17 cellular contexts compared by ENCODE assay signal in the genomic region with DNA sequence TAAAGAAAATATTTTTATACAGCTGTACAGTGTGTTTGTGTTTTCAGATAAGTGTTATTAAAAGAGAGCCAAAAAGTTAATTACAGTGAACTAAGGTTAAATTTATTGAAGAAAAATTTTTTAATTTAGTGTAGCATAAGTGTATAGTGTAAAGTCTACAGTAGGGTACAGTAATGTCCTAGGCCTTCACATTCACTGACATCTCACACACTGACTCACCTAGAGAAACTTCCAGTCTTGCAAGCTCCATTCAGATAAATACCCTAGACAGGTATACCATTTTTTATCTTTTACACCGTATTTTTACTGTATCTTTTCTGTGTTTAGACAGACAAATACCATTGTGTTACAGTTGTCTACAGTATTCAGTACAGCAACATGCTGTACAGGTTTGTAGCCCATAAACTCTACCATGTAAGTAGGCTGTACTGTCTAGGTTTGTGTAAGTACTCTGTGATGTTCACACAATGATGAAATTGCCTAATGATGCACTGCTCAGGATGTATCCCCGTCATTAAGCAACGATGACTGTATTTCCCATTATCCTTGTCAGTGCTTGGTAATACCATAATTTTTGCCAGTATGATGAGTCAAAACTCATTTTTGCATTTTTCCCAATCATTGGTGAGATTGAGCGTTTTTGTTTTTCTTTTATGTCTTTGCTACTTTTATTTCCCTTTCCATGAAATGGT. TPM values are rescaled to one million over a fixed set of nuclear protein-coding genes. Genes with fewer than 3 reads are reported as not detected.
DNase-seq lines count a peak whose midpoint lies in the region; ATAC-seq and TF ChIP-seq lines count a peak whose summit lies in the region.
"Had no signal": no experiment of that assay in that cellular context is flagged by ENCODE, and none has a peak within 500 bp of the region (broad histone marks: within the 10 kb centered on the region; RNA-seq: fewer than 3 reads in every experiment).

No MANE protein-coding gene starts in this region.

- H3K4me3 Mint-ChIP-seq in activated naive CD8-positive, alpha-beta T cell treated with anti-CD3 and anti-CD28 coated beads, Interleukin-2, amount 10 ng/mL, durations not matched to agents 7 days and 5 days, result no peak overlapping the region
- H3K4me3 Mint-ChIP-seq in activated naive CD8-positive, alpha-beta T cell treated with anti-CD3 and anti-CD28 coated beads, Interleukin-2, amount 50 U/mL, for 24 hours, result no peak overlapping the region

- peaks cover 37% of the 10 kb centered on the region for H3K4me1 Mint-ChIP-seq in activated naive CD8-positive, alpha-beta T cell treated with anti-CD3 and anti-CD28 coated beads, Interleukin-2, amount 10 ng/mL, durations not matched to agents 7 days and 5 days
- peaks cover 21% of the 10 kb centered on the region for H3K4me1 Mint-ChIP-seq in activated naive CD8-positive, alpha-beta T cell treated with anti-CD3 and anti-CD28 coated beads, Interleukin-2, amount 50 U/mL, for 24 hours

- no peaks in the 10 kb centered on the region for H3K27me3 ChIP-seq in fibroblast of lung (ENCODE audit: control insufficient read depth, insufficient read depth, low read length)
- no peaks in the 10 kb centered on the region for H3K27me3 ChIP-seq in smooth muscle cell (ENCODE audit: low read depth)
- H3K27me3 ChIP-seq: testis had no signal

- DNase-seq in activated naive CD8-positive, alpha-beta T cell treated with anti-CD3 and anti-CD28 coated beads, Interleukin-2, amount 10 ng/mL, durations not matched to agents 7 days and 5 days, result no peak
- DNase-seq in activated naive CD8-positive, alpha-beta T cell treated with anti-CD3 and anti-CD28 coated beads, Interleukin-2, amount 50 U/mL, for 24 hours, result no peak
- DNase-seq in RKO (ENCODE audit: low spot score), result peak; percentile 71
- peak; percentile 72 to 78 for DNase-seq in fibroblast of lung (ENCODE audit: low read depth in 2 of 2)
- DNase-seq in smooth muscle cell (lab: John Stamatoyannopoulos, UW; ENCODE audit: unreplicated experiment), result no peak
- no peak for DNase-seq in NCI-H146 treated with DMSO at 0.1 percent for 48 hours (lab: John Stamatoyannopoulos, UW; ENCODE audit: unreplicated experiment)
- DNase-seq in LoVo (ENCODE audit: low spot score), result no peak
- DNase-seq in AG08396 (ENCODE audit: low spot score), result no peak
- DNase-seq: activated T-cell treated with anti-CD3 and anti-CD28 coated beads, Interleukin-2, amount 50 U/mL, for 48 hours; DMS 273 treated with DMSO at 0.1 percent for 48 hours; NCI-H187; NCI-H69; posterior cingulate gyrus; Right ventricle myocardium superior; T1000; testis had no signal

- H3K9me3 ChIP-seq in fibroblast of lung (ENCODE audit: control insufficient read depth, insufficient read depth, low read depth, low read length) (no peaks in the 10 kb centered on the region), smooth muscle cell (replicated peaks; ENCODE audit: low read depth) (no peaks in the 10 kb centered on the region)
- H3K9me3 ChIP-seq: testis had no signal

- H3K79me2 ChIP-seq in fibroblast of lung (ENCODE audit: control insufficient read depth, insufficient read depth, low read length) (no peaks in the 10 kb centered on the region), smooth muscle cell (ENCODE audit: low read depth) (no peaks in the 10 kb centered on the region)

- no peak overlapping the region for H3K4me3 ChIP-seq in fibroblast of lung (replicated peaks in 1 of 4; ENCODE audit: control extremely low read depth in 1 of 4, insufficient read depth in 1 of 4, low read depth in 3 of 4, low read length in 4 of 4)
- H3K4me3 ChIP-seq in smooth muscle cell, result no peak overlapping the region
- H3K4me3 ChIP-seq: testis had no signal

- H3K36me3 Mint-ChIP-seq in activated naive CD8-positive, alpha-beta T cell treated with anti-CD3 and anti-CD28 coated beads, Interleukin-2, amount 10 ng/mL, durations not matched to agents 7 days and 5 days, result peaks cover 23% of the 10 kb centered on the region
- peaks cover 6% of the 10 kb centered on the region for H3K36me3 Mint-ChIP-seq in activated naive CD8-positive, alpha-beta T cell treated with anti-CD3 and anti-CD28 coated beads, Interleukin-2, amount 50 U/mL, for 24 hours (ENCODE audit: low read depth)

- peaks cover 20% of the 10 kb centered on the region for H3F3A ChIP-seq in smooth muscle cell (ENCODE audit: low read depth)

- H4K20me1 ChIP-seq in fibroblast of lung (ENCODE audit: control insufficient read depth, extremely low read depth, insufficient read depth, low read length) (no peaks in the 10 kb centered on the region), smooth muscle cell (ENCODE audit: low read depth) (no peaks in the 10 kb centered on the region)

- 82% methylated on average over 4 of the region's 4 CpGs for WGBS in smooth muscle cell (ENCODE audit: low lambda C conversion rate)

- no peak for ATAC-seq in activated naive CD8-positive, alpha-beta T cell treated with anti-CD3 and anti-CD28 coated beads, Interleukin-2, amount 10 ng/mL, durations not matched to agents 7 days and 5 days (ENCODE audit: low read depth)
- no peak for ATAC-seq in activated naive CD8-positive, alpha-beta T cell treated with anti-CD3 and anti-CD28 coated beads, Interleukin-2, amount 50 U/mL, for 24 hours

- H3K27ac Mint-ChIP-seq in activated naive CD8-positive, alpha-beta T cell treated with anti-CD3 and anti-CD28 coated beads, Interleukin-2, amount 10 ng/mL, durations not matched to agents 7 days and 5 days, result peak overlapping the region; percentile 45
- no peak overlapping the region for H3K27ac Mint-ChIP-seq in activated naive CD8-positive, alpha-beta T cell treated with anti-CD3 and anti-CD28 coated beads, Interleukin-2, amount 50 U/mL, for 24 hours

- no peaks in the 10 kb centered on the region for H3K27me3 Mint-ChIP-seq in activated naive CD8-positive, alpha-beta T cell treated with anti-CD3 and anti-CD28 coated beads, Interleukin-2, amount 10 ng/mL, durations not matched to agents 7 days and 5 days
- H3K27me3 Mint-ChIP-seq in activated naive CD8-positive, alpha-beta T cell treated with anti-CD3 and anti-CD28 coated beads, Interleukin-2, amount 50 U/mL, for 24 hours, result no peaks in the 10 kb centered on the region
- H3K27me3 Mint-ChIP-seq: IgD-negative memory B cell had no signal

- H3K27ac ChIP-seq in fibroblast of lung (ENCODE audit: insufficient read depth, low read length), result no peak overlapping the region
- H3K27ac ChIP-seq in smooth muscle cell (ENCODE audit: low read depth), result peak overlapping the region; percentile 94
- H3K27ac ChIP-seq: testis had no signal

- H2AFZ ChIP-seq in fibroblast of lung (ENCODE audit: low read length), result no peak overlapping the region
- H2AFZ ChIP-seq in smooth muscle cell (ENCODE audit: low read depth), result no peak overlapping the region

- POLR2A ChIA-PET in activated naive CD8-positive, alpha-beta T cell treated with anti-CD3 and anti-CD28 coated beads, Interleukin-2, amount 10 ng/mL, durations not matched to agents 7 days and 5 days (lab: Charles Lee), result interaction anchor here (0.6 kb wide), 1 partner anchor 103 kb away, joined by 4 read pairs; no protein-coding TSS in a partner anchor

- TF ChIP-seq CTCF in fibroblast of lung (conservative IDR thresholded peaks at IDR 0.05 in 1 of 2, IDR thresholded peaks at IDR 0.05 in 1 of 2; ENCODE audit: low read depth in 1 of 2, low read length in 2 of 2) (no peak), smooth muscle cell (IDR thresholded peaks at IDR 0.05; ENCODE audit: borderline replicate concordance, insufficient read depth, poor library complexity, severe bottlenecking) (no peak)

- H3K4me2 ChIP-seq in fibroblast of lung (ENCODE audit: extremely low read depth, insufficient read depth, low read length) (no peak overlapping the region), smooth muscle cell (no peak overlapping the region)

- H3K9me3 Mint-ChIP-seq in activated naive CD8-positive, alpha-beta T cell treated with anti-CD3 and anti-CD28 coated beads, Interleukin-2, amount 10 ng/mL, durations not matched to agents 7 days and 5 days, result peaks cover 4% of the 10 kb centered on the region
- no peaks in the 10 kb centered on the region for H3K9me3 Mint-ChIP-seq in activated naive CD8-positive, alpha-beta T cell treated with anti-CD3 and anti-CD28 coated beads, Interleukin-2, amount 50 U/mL, for 24 hours
- H3K9me3 Mint-ChIP-seq: IgD-negative memory B cell had no signal

- H3K9ac ChIP-seq in fibroblast of lung (ENCODE audit: insufficient read depth, low read length) (no peak overlapping the region), smooth muscle cell (ENCODE audit: low read depth) (no peak overlapping the region)

- H3K4me1 ChIP-seq in fibroblast of lung (ENCODE audit: control insufficient read depth, extremely low read depth, insufficient read depth, low read length), result no peaks in the 10 kb centered on the region
- peaks cover 18% of the 10 kb centered on the region for H3K4me1 ChIP-seq in smooth muscle cell (ENCODE audit: low read depth)

- H3K36me3 ChIP-seq in fibroblast of lung (ENCODE audit: control insufficient read depth, insufficient read depth, low read length), result no peaks in the 10 kb centered on the region
- H3K36me3 ChIP-seq in smooth muscle cell (ENCODE audit: low read depth), result no peaks in the 10 kb centered on the region

RNA-seq across cellular contexts. Expression of a gene that starts 48.2 kb away (rescaled TPM):
- total RNA-seq in activated naive CD8-positive, alpha-beta T cell treated with anti-CD3 and anti-CD28 coated beads, Interleukin-2, amount 10 ng/mL, durations not matched to agents 7 days and 5 days, result 10 to 100 TPM; 45.5 to 46.0 TPM
- total RNA-seq in fibroblast of lung (13.4 and 15.4 TPM in 2 replicates), smooth muscle cell (29.3 and 32.1 TPM in 2 replicates)
- polyA plus RNA-seq in fibroblast of lung (10.7 and 13.0 TPM in 2 replicates), smooth muscle cell (13.9 and 16.5 TPM in 2 replicates)
- polyA plus RNA-seq in fibroblast of lung (2012), result 7.5 and 9.0 TPM in 2 replicates
- 5.6 and 11.1 TPM in 2 replicates for polyA minus RNA-seq in fibroblast of lung (ENCODE audit: low replicate concordance)

Comparison
In these comparisons a context has a peak if more than half of its experiments do, and no peak if none do; other contexts are left out.
1. DNase-seq: peak in RKO (single experiment) and fibroblast of lung (2 of 2); none in activated naive CD8-positive, alpha-beta T cell treated with anti-CD3 and anti-CD28 coated beads, Interleukin-2, amount 10 ng/mL, durations not matched to agents 7 days and 5 days (single experiment), activated naive CD8-positive, alpha-beta T cell treated with anti-CD3 and anti-CD28 coated beads, Interleukin-2, amount 50 U/mL, for 24 hours (single experiment), smooth muscle cell (single experiment), NCI-H146 treated with DMSO at 0.1 percent for 48 hours (single experiment), LoVo (single experiment) and AG08396 (single experiment).